Comparison of ENCODE assay signal across 29 cellular contexts in genomic region chr16:3597676-3598075, GRCh38. TPM values are rescaled to one million over a fixed set of nuclear protein-coding genes. Genes with fewer than 3 reads are reported as not detected.
"Had no signal": no experiment of that assay in that cellular context is flagged by ENCODE, and none has a peak within 500 bp of the region (broad histone marks: within the 10 kb centered on the region; RNA-seq: fewer than 3 reads in every experiment).

No MANE protein-coding gene starts in this region.

- H3K27me3 ChIP-seq: colonic mucosa, gastrocnemius medialis, left lung, pancreas, tibial nerve, upper lobe of left lung, vagina had no signal

- H3K4me3 ChIP-seq: colonic mucosa, gastrocnemius medialis, left lung, pancreas, smooth muscle cell, thoracic aorta, tibial nerve, upper lobe of left lung, vagina had no signal

- H3K27me3 Mint-ChIP-seq: central memory CD8-positive, alpha-beta T cell; naive thymus-derived CD4-positive, alpha-beta T cell; progenitor cell of endocrine pancreas; stimulated activated naive CD8-positive, alpha-beta T cell treated with anti-CD3 and anti-CD28 coated beads, Interleukin-15, Interleukin-2, amounts not matched to agents 100 ng/mL and 50 ng/mL, for 24 hours had no signal

- H3K27ac ChIP-seq: colonic mucosa, gastrocnemius medialis, left lung, pancreas, thoracic aorta, tibial nerve, upper lobe of left lung, vagina had no signal

- H3K9me3 ChIP-seq: colonic mucosa, gastrocnemius medialis, pancreas, thoracic aorta, upper lobe of left lung, vagina had no signal

- DNase-seq: colonic mucosa; dermis blood vessel endothelial cell; effector memory CD4-positive, alpha-beta T cell; gastrocnemius medialis; head of caudate nucleus; left cardiac atrium; mammary epithelial cell; mesendoderm; midbrain; naive thymus-derived CD4-positive, alpha-beta T cell; occipital lobe; pancreas; stimulated activated CD4-positive, alpha-beta T cell treated with anti-CD3 and anti-CD28 coated beads, Interleukin-12 subunit alpha, Interleukin-12 subunit beta, amount 100 ng/mL, for 4 hours; stimulated activated CD4-positive, alpha-beta T cell treated with anti-CD3 and anti-CD28 coated beads, Interleukin-1b, Interleukin-23, amount 100 ng/mL, for 48 hours; stimulated activated CD4-positive, alpha-beta T cell treated with anti-CD3 and anti-CD28 coated beads, Interleukin-4, amount 100 ng/mL, for 1 hour; stimulated activated CD8-positive, alpha-beta memory T cell treated with anti-CD3 and anti-CD28 coated beads, Interleukin-4, amount 100 ng/mL, for 48 hours; upper lobe of left lung had no signal

- H3K27ac Mint-ChIP-seq: nephron; progenitor cell of endocrine pancreas; stimulated activated naive CD8-positive, alpha-beta T cell treated with anti-CD3 and anti-CD28 coated beads, Interleukin-15, Interleukin-2, amounts not matched to agents 100 ng/mL and 50 ng/mL, for 24 hours had no signal

- H3K9me3 Mint-ChIP-seq: central memory CD8-positive, alpha-beta T cell; naive thymus-derived CD4-positive, alpha-beta T cell; stimulated activated naive CD8-positive, alpha-beta T cell treated with anti-CD3 and anti-CD28 coated beads, Interleukin-15, Interleukin-2, amounts not matched to agents 100 ng/mL and 50 ng/mL, for 24 hours had no signal

- H3K4me1 ChIP-seq: colonic mucosa, gastrocnemius medialis, left lung, pancreas, tibial nerve, upper lobe of left lung, vagina had no signal

- ATAC-seq: gastrocnemius medialis; left cardiac atrium; left lung; naive thymus-derived CD4-positive, alpha-beta T cell; pancreas; sciatic nerve had no signal

- H3K36me3 ChIP-seq: colonic mucosa, pancreas had no signal

- H3K4me3 Mint-ChIP-seq: central memory CD8-positive, alpha-beta T cell; naive thymus-derived CD4-positive, alpha-beta T cell; nephron; stimulated activated naive CD8-positive, alpha-beta T cell treated with anti-CD3 and anti-CD28 coated beads, Interleukin-15, Interleukin-2, amounts not matched to agents 100 ng/mL and 50 ng/mL, for 24 hours had no signal

- H3K4me2 ChIP-seq: smooth muscle cell had no signal

- H3K4me1 Mint-ChIP-seq: central memory CD8-positive, alpha-beta T cell; nephron had no signal

RNA-seq across cellular contexts. Expression of gene NLRC3, which starts 20.5 kb away (rescaled TPM):
- total RNA-seq: fibroblast of villous mesenchyme, smooth muscle cell had no signal
- polyA plus RNA-seq: keratinocyte, mammary epithelial cell had no signal
